In genomic region chr3:106302451-106303221, GRCh38 we compare ENCODE assay signal across 10 cellular contexts.
DNase-seq lines count a peak whose midpoint lies in the region; ATAC-seq, FAIRE-seq and TF ChIP-seq lines count a peak whose summit lies in the region.
"Had no signal": no experiment of that assay in that cellular context is flagged by ENCODE, and none has a peak within 500 bp of the region (broad histone marks: within the 10 kb centered on the region; RNA-seq: fewer than 3 reads in every experiment).

No MANE protein-coding gene starts in this region.

- H3K9me3 ChIP-seq in mammary epithelial cell (replicated peaks; ENCODE audit: insufficient read depth, low read length) (no peaks in the 10 kb centered on the region), body of pancreas (no peaks in the 10 kb centered on the region)
- H3K9me3 ChIP-seq: SJSA1, transverse colon had no signal

- H3K27me3 ChIP-seq in mammary epithelial cell (ENCODE audit: insufficient read depth, low read length) (no peaks in the 10 kb centered on the region), body of pancreas (no peaks in the 10 kb centered on the region)
- H3K27me3 ChIP-seq: SJSA1, transverse colon had no signal

- H3K36me3 ChIP-seq in mammary epithelial cell (ENCODE audit: insufficient read depth, low read length), result no peaks in the 10 kb centered on the region
- H3K36me3 ChIP-seq in body of pancreas (replicated peaks in 1 of 2; ENCODE audit: insufficient read depth in 1 of 2, low read depth in 2 of 2), result no peaks in the 10 kb centered on the region
- H3K36me3 ChIP-seq: SJSA1, transverse colon had no signal

- H3K4me1 Mint-ChIP-seq in activated naive CD8-positive, alpha-beta T cell treated with anti-CD3 and anti-CD28 coated beads for 36 hours, result peaks cover 37% of the 10 kb centered on the region

- ATAC-seq in GM21367 (IDR thresholded peaks at IDR 0.05; ENCODE audit: unreplicated experiment) (peak; percentile 85), HG03378 (IDR thresholded peaks at IDR 0.05; ENCODE audit: unreplicated experiment) (peak; percentile 89), body of pancreas (no peak), left colon (no peak)

- no peak overlapping the region for H3K4me3 ChIP-seq in mammary epithelial cell (replicated peaks in 1 of 3; ENCODE audit: insufficient read depth in 1 of 3, low read depth in 2 of 3, low read length in 3 of 3)
- H3K4me3 ChIP-seq in body of pancreas, result no peak overlapping the region
- H3K4me3 ChIP-seq: SJSA1, transverse colon had no signal

- DNase-seq in GM18507 (ENCODE audit: extremely low spot score, insufficient read length, low read depth) (peak; percentile 20), mammary epithelial cell (no peak), body of pancreas (no peak), NCI-H510A treated with DMSO at 0.1 percent for 48 hours (lab: John Stamatoyannopoulos, UW) (no peak), left colon (no peak)
- peak; percentile 7 for DNase-seq in activated naive CD8-positive, alpha-beta T cell treated with anti-CD3 and anti-CD28 coated beads for 36 hours
- DNase-seq: transverse colon had no signal

- TF ChIP-seq POLR2A in body of pancreas (IDR thresholded peaks at IDR 0.05), result no peak

- no peak overlapping the region for H3K4me3 Mint-ChIP-seq in activated naive CD8-positive, alpha-beta T cell treated with anti-CD3 and anti-CD28 coated beads for 36 hours

- H3K27ac Mint-ChIP-seq in activated naive CD8-positive, alpha-beta T cell treated with anti-CD3 and anti-CD28 coated beads for 36 hours, result peak overlapping the region; percentile 79

- H3K4me2 ChIP-seq in mammary epithelial cell (ENCODE audit: insufficient read depth, low read depth, low read length), result no peak overlapping the region

- intact Hi-C loops in mammary epithelial cell (cut with micrococcal nuclease), result no loop called here
- intact Hi-C loops in body of pancreas (cut with DNase I), result no loop called here
- intact Hi-C loops in left colon (cut with DNase I, micrococcal nuclease), result no loop called here

- in situ Hi-C loops in mammary epithelial cell (cut with MboI; ENCODE audit: low sequenced_read_pairs in 2 of 2), result no loop called here

- dilution Hi-C loops in mammary epithelial cell (cut with HindIII; ENCODE audit: low sequenced_read_pairs), result no loop called here

- H3K9ac ChIP-seq in mammary epithelial cell (ENCODE audit: insufficient read depth, low read length), result no peak overlapping the region

- CTCF ChIA-PET in mammary epithelial cell (lab: Charles Lee; ENCODE audit: low non-redundant PET), result no interaction called here

- FAIRE-seq in GM18507 (lab: Jason Lieb, UNC), result peak; percentile 100

- H3K79me2 ChIP-seq in mammary epithelial cell (ENCODE audit: insufficient read depth, low read length), result no peaks in the 10 kb centered on the region

- WGBS in mammary epithelial cell (ENCODE audit: low coverage, missing lambda C conversion rate), result 71% methylated on average over 5 of the region's 5 CpGs
- 55 to 64% methylated on average over 5 of the region's 5 CpGs for WGBS in body of pancreas, 2 donors

- H3K36me3 Mint-ChIP-seq in activated naive CD8-positive, alpha-beta T cell treated with anti-CD3 and anti-CD28 coated beads for 36 hours, result peaks cover 10% of the 10 kb centered on the region

- no TSS peak for BruUV-seq in mammary epithelial cell (replicated peaks; lab: Mats Ljungman, UMichigan)

- peaks cover 3% of the 10 kb centered on the region for H3K9me3 Mint-ChIP-seq in activated naive CD8-positive, alpha-beta T cell treated with anti-CD3 and anti-CD28 coated beads for 36 hours

- H3K27me3 Mint-ChIP-seq in activated naive CD8-positive, alpha-beta T cell treated with anti-CD3 and anti-CD28 coated beads for 36 hours, result no peaks in the 10 kb centered on the region

- H3K4me1 ChIP-seq in mammary epithelial cell (ENCODE audit: insufficient read depth, low read length) (no peaks in the 10 kb centered on the region), body of pancreas (no peaks in the 10 kb centered on the region)
- H3K4me1 ChIP-seq: SJSA1, transverse colon had no signal

- no peak for TF ChIP-seq CTCF in mammary epithelial cell (conservative IDR thresholded peaks at IDR 0.05 in 1 of 2, IDR thresholded peaks at IDR 0.05 in 1 of 2; ENCODE audit: extremely low read depth in 1 of 2, insufficient read depth in 1 of 2, low read depth in 1 of 2, low read length in 2 of 2)
- TF ChIP-seq CTCF in body of pancreas (IDR thresholded peaks at IDR 0.05), result no peak

- no peaks in the 10 kb centered on the region for H4K20me1 ChIP-seq in mammary epithelial cell (ENCODE audit: insufficient read depth, low read length)

- no peak overlapping the region for H3K27ac ChIP-seq in mammary epithelial cell (ENCODE audit: insufficient read depth, low read depth, low read length)
- H3K27ac ChIP-seq in body of pancreas, result no peak overlapping the region
- H3K27ac ChIP-seq: SJSA1, transverse colon had no signal

- H2AFZ ChIP-seq in mammary epithelial cell (ENCODE audit: low read depth, low read length), result no peak overlapping the region

Comparison
In these comparisons a context has a peak if more than half of its experiments do, and no peak if none do; other contexts are left out.
1. DNase-seq: peak in GM18507 (single experiment) and activated naive CD8-positive, alpha-beta T cell treated with anti-CD3 and anti-CD28 coated beads for 36 hours (single experiment); none in mammary epithelial cell (single experiment), body of pancreas (0 of 4), NCI-H510A treated with DMSO at 0.1 percent for 48 hours (single experiment) and left colon (0 of 2).
2. ATAC-seq: peak in GM21367 (single experiment) and HG03378 (single experiment); none in body of pancreas (single experiment) and left colon (single experiment).